In the genomic region with DNA sequence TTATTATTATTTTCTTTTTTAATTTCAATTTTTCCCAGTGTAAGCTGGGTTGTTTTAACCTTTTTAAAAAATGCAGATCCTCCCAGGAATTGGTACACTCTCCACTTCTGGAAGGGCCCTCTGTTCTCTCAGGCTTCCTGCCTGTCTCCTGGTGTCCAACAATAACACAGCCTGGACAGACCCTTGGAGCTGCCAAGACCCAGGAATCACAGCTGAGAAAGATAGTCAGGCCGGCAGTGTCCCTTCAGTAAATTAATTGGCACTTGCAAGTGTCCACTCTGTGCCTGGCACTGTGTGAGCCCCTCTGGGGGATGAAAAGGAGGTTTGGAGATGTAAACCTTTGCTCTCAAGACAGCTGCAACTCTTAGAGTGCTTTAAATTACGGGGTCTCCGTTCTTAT, we compare ENCODE assay signal across 24 cellular contexts.
"Had no signal": no experiment of that assay in that cellular context is flagged by ENCODE, and none has a peak within 500 bp of the region (broad histone marks: within the 10 kb centered on the region; RNA-seq: fewer than 3 reads in every experiment).

No MANE protein-coding gene starts in this region.

- H3K27me3 ChIP-seq: SJCRH30 had no signal

- H3K27ac Mint-ChIP-seq: activated CD4-positive, alpha-beta T cell treated with anti-CD3 and anti-CD28 coated beads for 36 hours; activated CD8-positive, alpha-beta memory T cell treated with anti-CD3 and anti-CD28 coated beads, Interleukin-2, amount 10 ng/mL, durations not matched to agents 7 days and 5 days; activated naive CD4-positive, alpha-beta T cell treated with anti-CD3 and anti-CD28 coated beads, Interleukin-2, amount 50 U/mL, for 72 hours; activated naive CD8-positive, alpha-beta T cell treated with anti-CD3 and anti-CD28 coated beads, Interleukin-2, amount 50 U/mL, for 24 hours had no signal

- H3K27ac ChIP-seq: SJCRH30, VCaP had no signal

- ATAC-seq: activated CD4-positive, alpha-beta T cell treated with anti-CD3 and anti-CD28 coated beads for 36 hours; activated CD8-positive, alpha-beta memory T cell treated with anti-CD3 and anti-CD28 coated beads, Interleukin-2, amount 10 ng/mL, durations not matched to agents 7 days and 5 days; activated naive CD4-positive, alpha-beta T cell treated with anti-CD3 and anti-CD28 coated beads, Interleukin-2, amount 50 U/mL, for 72 hours; activated naive CD8-positive, alpha-beta T cell treated with anti-CD3 and anti-CD28 coated beads, Interleukin-2, amount 50 U/mL, for 24 hours; activated T-cell treated with anti-CD3 and anti-CD28 coated beads, Interleukin-2, amount 50 U/mL, for 4 hours had no signal

- H3K4me3 Mint-ChIP-seq: activated CD4-positive, alpha-beta T cell treated with anti-CD3 and anti-CD28 coated beads for 36 hours; activated CD8-positive, alpha-beta memory T cell treated with anti-CD3 and anti-CD28 coated beads, Interleukin-2, amount 10 ng/mL, durations not matched to agents 7 days and 5 days; activated naive CD8-positive, alpha-beta T cell treated with anti-CD3 and anti-CD28 coated beads, Interleukin-2, amount 50 U/mL, for 24 hours; activated T-cell treated with anti-CD3 and anti-CD28 coated beads, Interleukin-2, amount 50 U/mL, for 4 hours; brain had no signal

- H3K9me3 ChIP-seq: SJCRH30, SK-N-SH had no signal

- H3K4me1 Mint-ChIP-seq: activated CD4-positive, alpha-beta T cell treated with anti-CD3 and anti-CD28 coated beads for 36 hours; activated CD8-positive, alpha-beta memory T cell treated with anti-CD3 and anti-CD28 coated beads, Interleukin-2, amount 10 ng/mL, durations not matched to agents 7 days and 5 days; activated naive CD8-positive, alpha-beta T cell treated with anti-CD3 and anti-CD28 coated beads, Interleukin-2, amount 50 U/mL, for 24 hours had no signal

- H3K36me3 ChIP-seq: SJCRH30 had no signal

- H3K4me3 ChIP-seq: SJCRH30 had no signal

- H3K9me3 Mint-ChIP-seq: activated naive CD4-positive, alpha-beta T cell treated with anti-CD3 and anti-CD28 coated beads, Interleukin-2, amount 50 U/mL, for 72 hours; activated naive CD8-positive, alpha-beta T cell treated with anti-CD3 and anti-CD28 coated beads, Interleukin-2, amount 50 U/mL, for 24 hours; activated T-cell treated with anti-CD3 and anti-CD28 coated beads, Interleukin-2, amount 50 U/mL, for 4 hours had no signal

- H3K36me3 Mint-ChIP-seq: activated CD8-positive, alpha-beta memory T cell treated with anti-CD3 and anti-CD28 coated beads, Interleukin-2, amount 10 ng/mL, durations not matched to agents 7 days and 5 days; activated naive CD4-positive, alpha-beta T cell treated with anti-CD3 and anti-CD28 coated beads, Interleukin-2, amount 50 U/mL, for 72 hours had no signal

- DNase-seq: activated CD4-positive, alpha-beta T cell treated with anti-CD3 and anti-CD28 coated beads for 36 hours; activated CD4-positive, alpha-beta T cell treated with anti-CD3 and anti-CD28 coated beads, Interleukin-2, amount 50 U/mL, for 48 hours; activated CD4-positive, CD25-positive, alpha-beta regulatory T cell; activated CD8-positive, alpha-beta memory T cell treated with anti-CD3 and anti-CD28 coated beads, Interleukin-2, amount 10 ng/mL, durations not matched to agents 7 days and 5 days; activated effector memory CD4-positive, alpha-beta T cell treated with anti-CD3 and anti-CD28 coated beads, Interleukin-2, amount 50 U/mL, for 16 hours; activated naive CD4-positive, alpha-beta T cell treated with Interleukin-2 at 50 U/mL for 16 hours; activated naive CD8-positive, alpha-beta T cell treated with anti-CD3 and anti-CD28 coated beads, Interleukin-2, amount 50 U/mL, for 24 hours; activated T-cell treated with anti-CD3 and anti-CD28 coated beads, Interleukin-2, amount 50 U/mL, for 4 hours; amniotic stem cell; KG1; NCI-H1092 treated with DMSO at 0.1 percent for 48 hours; NCI-H1417 treated with DMSO at 0.1 percent for 48 hours; NCI-H1694 treated with DMSO at 0.1 percent for 48 hours; NCI-H2029 treated with DMSO at 0.1 percent for 48 hours; NCI-H345; NCI-H510A; NCI-H526 treated with DMSO at 0.1 percent for 48 hours; NCI-H82; SJCRH30; SK-N-SH; T-helper 1 cell had no signal
